ENCODE assay signal across 1 cellular context in genomic region chr4:39166670-39167069, GRCh38.
TF ChIP-seq lines count a peak whose summit lies in the region.

No MANE protein-coding gene starts in this region.

TF ChIP-seq in H1, 55 proteins besides CTCF, POLR2A, EP300 and RAD21:
- TF ChIP-seq USF2 (IDR thresholded peaks at IDR 0.05; ENCODE audit: low read length) (no peak), SIX5 (IDR thresholded peaks at IDR 0.05; ENCODE audit: low read depth, low read length) (no peak), CBX5 (IDR thresholded peaks at IDR 0.05; ENCODE audit: low read depth, low read length) (no peak), MAFK (IDR thresholded peaks at IDR 0.05; ENCODE audit: low read depth, low read length) (no peak), SAP30 (IDR thresholded peaks at IDR 0.05; ENCODE audit: insufficient read depth, insufficient replicate concordance, low read length) (no peak), E2F6 (IDR thresholded peaks at IDR 0.05) (no peak), MAX (IDR thresholded peaks at IDR 0.05) (0 out of 2 replicates have a peak, but pooled peaks have one; percentile 19)
